Comparison of ENCODE assay signal across 9 cellular contexts in genomic region chr11:78645226-78646202, GRCh38.
A peak's percentile ranks its signal among the peaks of the same experiment; 100 is the strongest.
DNase-seq lines count a peak whose midpoint lies in the region; ATAC-seq and TF ChIP-seq lines count a peak whose summit lies in the region.
"Had no signal": no experiment of that assay in that cellular context is flagged by ENCODE, and none has a peak within 500 bp of the region (broad histone marks: within the 10 kb centered on the region; RNA-seq: fewer than 3 reads in every experiment).

No MANE protein-coding gene starts in this region.

- no peak overlapping the region for H3K27ac Mint-ChIP-seq in activated T-helper 17 cell treated with anti-CD3 and anti-CD28 coated beads, Interleukin-2, amount 50 U/mL, for 72 hours
- H3K27ac Mint-ChIP-seq in type B pancreatic cell = no peak overlapping the region
- H3K27ac Mint-ChIP-seq: dendritic cell treated with granulocyte-macrophage colony-stimulating factor and Interleukin-4, amounts not matched to agents 40 ng/mL and 50 ng/mL, for 4 days had no signal

- H3K27me3 ChIP-seq in foreskin keratinocyte = no peaks in the 10 kb centered on the region
- H3K27me3 ChIP-seq in osteoblast (ENCODE audit: insufficient read depth, low read length) = peaks cover 2% of the 10 kb centered on the region

- H3K9me3 ChIP-seq in osteoblast (ENCODE audit: low read depth, low read length) = no peaks in the 10 kb centered on the region

- H3K79me2 ChIP-seq in osteoblast (ENCODE audit: insufficient read depth, low read length) = no peaks in the 10 kb centered on the region

- ATAC-seq in GM21390 (IDR thresholded peaks at IDR 0.05; ENCODE audit: unreplicated experiment) (peak; percentile 81), foreskin keratinocyte (peak; percentile 88)
- peak; percentile 25 for ATAC-seq in activated T-helper 17 cell treated with anti-CD3 and anti-CD28 coated beads, Interleukin-2, amount 50 U/mL, for 72 hours (replicated peaks)

- no peak overlapping the region for H3K4me3 Mint-ChIP-seq in activated T-helper 17 cell treated with anti-CD3 and anti-CD28 coated beads, Interleukin-2, amount 50 U/mL, for 72 hours
- no peak overlapping the region for H3K4me3 Mint-ChIP-seq in type B pancreatic cell
- H3K4me3 Mint-ChIP-seq: dendritic cell treated with granulocyte-macrophage colony-stimulating factor and Interleukin-4, amounts not matched to agents 40 ng/mL and 50 ng/mL, for 4 days had no signal

- H3K4me2 ChIP-seq in osteoblast (ENCODE audit: insufficient read depth, low read length) = peak overlapping the region; percentile 75

- no peaks in the 10 kb centered on the region for H4K20me1 ChIP-seq in osteoblast (ENCODE audit: insufficient read depth, low read length)

- H3K9me3 Mint-ChIP-seq in activated T-helper 17 cell treated with anti-CD3 and anti-CD28 coated beads, Interleukin-2, amount 50 U/mL, for 72 hours = no peaks in the 10 kb centered on the region
- H3K9me3 Mint-ChIP-seq in type B pancreatic cell = no peaks in the 10 kb centered on the region
- H3K9me3 Mint-ChIP-seq: dendritic cell treated with granulocyte-macrophage colony-stimulating factor and Interleukin-4, amounts not matched to agents 40 ng/mL and 50 ng/mL, for 4 days had no signal

- H3K36me3 ChIP-seq in osteoblast (ENCODE audit: insufficient read depth, low read length) = no peaks in the 10 kb centered on the region

- H3K4me3 ChIP-seq in osteoblast (ENCODE audit: insufficient read depth, low read length) = peak overlapping the region; percentile 45

- H3K27ac ChIP-seq in foreskin keratinocyte (peak overlapping the region; percentile 42), osteoblast (ENCODE audit: low read depth, low read length) (no peak overlapping the region)

- peak; percentile 74 for DNase-seq in D341Med (ENCODE audit: low spot score)
- DNase-seq in KBM-7 = peak; percentile 69
- peak; percentile 68 for DNase-seq in RPMI7951 (ENCODE audit: low read depth)
- DNase-seq in foreskin keratinocyte = peak; percentile 90 to 93
- no peak for DNase-seq in osteoblast (ENCODE audit: insufficient read length, low spot score, missing footprints)
- DNase-seq in type B pancreatic cell (ENCODE audit: extremely low spot score, unreplicated experiment) = peak; percentile 85

- H3K4me1 ChIP-seq in foreskin keratinocyte (peaks cover 8% of the 10 kb centered on the region), osteoblast (ENCODE audit: insufficient read depth, low read length) (peaks cover 6% of the 10 kb centered on the region)

- no peaks in the 10 kb centered on the region for H3K36me3 Mint-ChIP-seq in activated T-helper 17 cell treated with anti-CD3 and anti-CD28 coated beads, Interleukin-2, amount 50 U/mL, for 72 hours (ENCODE audit: low read depth)
- no peaks in the 10 kb centered on the region for H3K36me3 Mint-ChIP-seq in type B pancreatic cell

- in situ Hi-C loops in KBM-7 (cut with MboI; ENCODE audit: low pct_unique_long_range_greater_than_20kb, low sequenced_read_pairs) = no loop called here

- peaks cover 2% of the 10 kb centered on the region for H3K27me3 Mint-ChIP-seq in activated T-helper 17 cell treated with anti-CD3 and anti-CD28 coated beads, Interleukin-2, amount 50 U/mL, for 72 hours
- H3K27me3 Mint-ChIP-seq in type B pancreatic cell = peaks cover 9% of the 10 kb centered on the region

- peaks cover 9% of the 10 kb centered on the region for H3K4me1 Mint-ChIP-seq in activated T-helper 17 cell treated with anti-CD3 and anti-CD28 coated beads, Interleukin-2, amount 50 U/mL, for 72 hours
- H3K4me1 Mint-ChIP-seq in type B pancreatic cell (ENCODE audit: unreplicated experiment) = peaks cover 21% of the 10 kb centered on the region

- TF ChIP-seq CTCF in foreskin keratinocyte (conservative IDR thresholded peaks at IDR 0.05) (peak; percentile 95), osteoblast (IDR thresholded peaks at IDR 0.05; ENCODE audit: extremely low read depth, low read depth, low read length) (peak; percentile 96), type B pancreatic cell (conservative IDR thresholded peaks at IDR 0.05) (peak; percentile 98)

- H2AFZ ChIP-seq in osteoblast (ENCODE audit: low read length) = no peak overlapping the region

Comparison
In these comparisons a context has a peak if more than half of its experiments do, and no peak if none do; other contexts are left out.
1. ATAC-seq: peak in every context shown above with its lines; median percentile 88 in foreskin keratinocyte; 81 in GM21390; 25 in activated T-helper 17 cell treated with anti-CD3 and anti-CD28 coated beads, Interleukin-2, amount 50 U/mL, for 72 hours.